Comparison of ENCODE assay signal across 27 cellular contexts in the genomic region with DNA sequence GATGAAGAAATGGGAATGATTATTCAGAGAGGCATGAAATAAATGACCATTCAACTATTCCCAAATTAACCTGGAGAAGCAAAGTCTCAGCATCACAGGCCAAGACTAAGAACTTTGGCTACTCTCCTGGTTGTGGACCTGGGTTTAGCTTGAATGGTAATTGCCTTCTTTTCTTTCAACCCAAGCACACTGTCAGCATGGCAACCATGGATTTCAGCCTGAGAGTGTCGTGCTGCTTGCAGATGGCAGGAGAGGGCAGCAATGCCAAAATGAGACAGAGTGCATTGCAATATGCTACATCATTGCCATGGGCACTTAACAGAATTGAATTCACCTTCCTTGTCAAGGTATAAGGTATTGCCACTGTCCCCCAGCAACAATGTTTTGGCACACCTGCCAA.
"Had no signal": no experiment of that assay in that cellular context is flagged by ENCODE, and none has a peak within 500 bp of the region (broad histone marks: within the 10 kb centered on the region; RNA-seq: fewer than 3 reads in every experiment).

No MANE protein-coding gene starts in this region.

- H3K27ac Mint-ChIP-seq: activated CD8-positive, alpha-beta T cell treated with anti-CD3 and anti-CD28 coated beads, Interleukin-2, amount 10 ng/mL, durations not matched to agents 7 days and 5 days; activated naive CD8-positive, alpha-beta T cell treated with anti-CD3 and anti-CD28 coated beads, Interleukin-2, amount 10 ng/mL, durations not matched to agents 7 days and 5 days; T-helper 1 cell treated with Interleukin-12 subunit alpha and Interleukin-12 subunit beta and Interleukin-4 antibody, amounts not matched to agents 30 μg/mL and 1 μg/mL, for 36 hours; WTC11 had no signal

- H3K27ac ChIP-seq: adrenal gland, breast epithelium, SJSA1 had no signal

- H3K27me3 ChIP-seq: adrenal gland, breast epithelium, MG63, SJSA1 had no signal

- H3K36me3 ChIP-seq: adrenal gland, breast epithelium, MG63, SJSA1 had no signal

- H3K4me1 ChIP-seq: adrenal gland, breast epithelium, SJSA1 had no signal

- ATAC-seq: activated CD8-positive, alpha-beta T cell treated with anti-CD3 and anti-CD28 coated beads, Interleukin-2, amount 10 ng/mL, durations not matched to agents 7 days and 5 days; PC-3; SK-N-SH treated with all-trans-retinoic acid at 6 μM for 48 hours; WTC11 had no signal

- H3K4me1 Mint-ChIP-seq: activated naive CD8-positive, alpha-beta T cell treated with anti-CD3 and anti-CD28 coated beads, Interleukin-2, amount 10 ng/mL, durations not matched to agents 7 days and 5 days had no signal

- H3K4me3 ChIP-seq: adrenal gland, breast epithelium, MG63, SJSA1 had no signal

- H3K27me3 Mint-ChIP-seq: activated naive CD8-positive, alpha-beta T cell treated with anti-CD3 and anti-CD28 coated beads, Interleukin-2, amount 10 ng/mL, durations not matched to agents 7 days and 5 days had no signal

- DNase-seq: activated CD4-positive, alpha-beta T cell treated with anti-CD3 and anti-CD28 coated beads for 48 hours; activated CD4-positive, alpha-beta T cell treated with anti-CD3 and anti-CD28 coated beads, Interleukin-2, amount 50 U/mL, for 4 hours; activated CD4-positive, CD25-positive, alpha-beta regulatory T cell treated with anti-CD3 and anti-CD28 coated beads, Interleukin-2, amount 50 U/mL, for 72 hours; activated CD8-positive, alpha-beta memory T cell treated with anti-CD3 and anti-CD28 coated beads, Interleukin-2, amount 50 U/mL, for 48 hours; activated CD8-positive, alpha-beta T cell treated with anti-CD3 and anti-CD28 coated beads, Interleukin-2, amount 10 ng/mL, durations not matched to agents 7 days and 5 days; activated naive CD4-positive, alpha-beta T cell treated with anti-CD3 and anti-CD28 coated beads, Interleukin-2, amount 50 U/mL, for 16 hours; activated naive CD8-positive, alpha-beta T cell treated with anti-CD3 and anti-CD28 coated beads, Interleukin-2, amount 10 ng/mL, durations not matched to agents 7 days and 5 days; activated T-cell treated with anti-CD3 and anti-CD28 coated beads, Interleukin-2, amount 50 U/mL, for 1 hour; adrenal gland; aorta; MG63; MV-4-11; NCI-H1105; NCI-H1436; NCI-H187; NCI-H2081; NCI-H226; NCI-H510A; NCI-H526 treated with DMSO at 0.1 percent for 48 hours; PC-3; SHP77; SW 1271 had no signal

- H3K9me3 ChIP-seq: adrenal gland, breast epithelium, MG63, SJSA1 had no signal

- H3K36me3 Mint-ChIP-seq: activated naive CD8-positive, alpha-beta T cell treated with anti-CD3 and anti-CD28 coated beads, Interleukin-2, amount 10 ng/mL, durations not matched to agents 7 days and 5 days; WTC11 had no signal

- H3K9me3 Mint-ChIP-seq: activated naive CD8-positive, alpha-beta T cell treated with anti-CD3 and anti-CD28 coated beads, Interleukin-2, amount 10 ng/mL, durations not matched to agents 7 days and 5 days; T-helper 1 cell treated with Interleukin-12 subunit alpha and Interleukin-12 subunit beta and Interleukin-4 antibody, amounts not matched to agents 30 μg/mL and 1 μg/mL, for 36 hours; WTC11 had no signal

- H3K4me3 Mint-ChIP-seq: activated CD8-positive, alpha-beta T cell treated with anti-CD3 and anti-CD28 coated beads, Interleukin-2, amount 10 ng/mL, durations not matched to agents 7 days and 5 days; activated naive CD8-positive, alpha-beta T cell treated with anti-CD3 and anti-CD28 coated beads, Interleukin-2, amount 10 ng/mL, durations not matched to agents 7 days and 5 days; T-helper 1 cell treated with Interleukin-12 subunit alpha and Interleukin-12 subunit beta and Interleukin-4 antibody, amounts not matched to agents 30 μg/mL and 1 μg/mL, for 36 hours; WTC11 had no signal
